1 cellular context compared by ENCODE assay signal in the genomic region with DNA sequence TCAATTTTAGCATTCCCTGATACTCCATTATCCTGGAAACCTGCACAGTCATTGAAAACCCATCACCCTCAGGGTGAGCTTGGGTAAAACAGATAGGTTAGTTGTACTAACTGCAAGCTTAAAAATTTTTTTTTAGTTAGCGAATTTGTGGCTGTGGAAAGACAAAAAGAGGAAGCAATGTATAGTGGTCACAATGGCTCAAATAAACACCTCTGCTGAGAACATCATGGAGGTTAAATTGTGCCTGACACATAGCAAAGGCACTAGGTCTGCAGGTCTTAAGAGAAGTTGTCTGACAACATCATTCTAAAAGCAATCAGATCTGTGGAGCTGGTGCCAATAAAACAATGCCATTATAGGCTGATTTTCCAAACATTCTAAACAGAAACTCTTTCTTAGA.
TF ChIP-seq lines count a peak whose summit lies in the region.

No MANE protein-coding gene starts in this region.

TF ChIP-seq in K562, 482 proteins besides CTCF, POLR2A, EP300 and RAD21 (continued from another document):
- TF ChIP-seq, protein P1, sequence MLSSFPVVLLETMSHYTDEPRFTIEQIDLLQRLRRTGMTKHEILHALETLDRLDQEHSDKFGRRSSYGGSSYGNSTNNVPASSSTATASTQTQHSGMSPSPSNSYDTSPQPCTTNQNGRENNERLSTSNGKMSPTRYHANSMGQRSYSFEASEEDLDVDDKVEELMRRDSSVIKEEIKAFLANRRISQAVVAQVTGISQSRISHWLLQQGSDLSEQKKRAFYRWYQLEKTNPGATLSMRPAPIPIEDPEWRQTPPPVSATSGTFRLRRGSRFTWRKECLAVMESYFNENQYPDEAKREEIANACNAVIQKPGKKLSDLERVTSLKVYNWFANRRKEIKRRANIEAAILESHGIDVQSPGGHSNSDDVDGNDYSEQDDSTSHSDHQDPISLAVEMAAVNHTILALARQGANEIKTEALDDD (IDR thresholded peaks at IDR 0.05), result peak; percentile 73
- TF ChIP-seq MAFG (tag; conservative IDR thresholded peaks at IDR 0.05), result no peak
- TF ChIP-seq, protein P2, sequence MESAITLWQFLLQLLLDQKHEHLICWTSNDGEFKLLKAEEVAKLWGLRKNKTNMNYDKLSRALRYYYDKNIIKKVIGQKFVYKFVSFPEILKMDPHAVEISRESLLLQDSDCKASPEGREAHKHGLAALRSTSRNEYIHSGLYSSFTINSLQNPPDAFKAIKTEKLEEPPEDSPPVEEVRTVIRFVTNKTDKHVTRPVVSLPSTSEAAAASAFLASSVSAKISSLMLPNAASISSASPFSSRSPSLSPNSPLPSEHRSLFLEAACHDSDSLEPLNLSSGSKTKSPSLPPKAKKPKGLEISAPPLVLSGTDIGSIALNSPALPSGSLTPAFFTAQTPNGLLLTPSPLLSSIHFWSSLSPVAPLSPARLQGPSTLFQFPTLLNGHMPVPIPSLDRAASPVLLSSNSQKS (CRISPR knock-in tag; IDR thresholded peaks at IDR 0.05), result no peak
